In the genomic region with DNA sequence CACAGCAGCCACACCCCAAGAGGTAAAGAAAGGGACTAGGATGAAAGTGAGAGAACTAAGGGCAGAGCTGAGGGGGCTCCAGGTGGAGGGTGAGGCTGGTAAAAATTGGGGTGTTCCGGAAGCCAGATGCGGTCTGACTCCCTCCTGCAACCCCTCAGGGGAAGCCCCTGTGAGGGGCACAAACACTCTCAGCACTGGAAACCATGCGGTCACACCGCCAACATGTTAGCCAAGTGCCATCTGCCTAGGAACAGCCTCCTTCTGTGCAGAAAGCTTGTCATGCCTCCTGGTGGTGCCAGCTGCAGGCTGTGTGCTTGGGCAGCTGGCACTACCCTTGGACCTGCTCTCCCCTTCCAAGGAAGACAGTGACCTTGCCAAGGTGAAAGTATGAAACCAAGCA, we compare ENCODE assay signal across 7 cellular contexts.
"Had no signal": no experiment of that assay in that cellular context is flagged by ENCODE, and none has a peak within 500 bp of the region (broad histone marks: within the 10 kb centered on the region; RNA-seq: fewer than 3 reads in every experiment).

No MANE protein-coding gene starts in this region.

- ATAC-seq: foreskin keratinocyte had no signal

- DNase-seq: activated CD4-positive, alpha-beta T cell treated with anti-CD3 and anti-CD28 coated beads for 48 hours; activated naive CD4-positive, alpha-beta T cell treated with anti-CD3 and anti-CD28 coated beads, Interleukin-2, amount 50 U/mL, for 16 hours; adrenal gland; central memory CD4-positive, alpha-beta T cell; effector CD4-positive, alpha-beta T cell; foreskin keratinocyte; T-helper 1 cell had no signal
